6 cellular contexts compared by ENCODE assay signal in the genomic region with DNA sequence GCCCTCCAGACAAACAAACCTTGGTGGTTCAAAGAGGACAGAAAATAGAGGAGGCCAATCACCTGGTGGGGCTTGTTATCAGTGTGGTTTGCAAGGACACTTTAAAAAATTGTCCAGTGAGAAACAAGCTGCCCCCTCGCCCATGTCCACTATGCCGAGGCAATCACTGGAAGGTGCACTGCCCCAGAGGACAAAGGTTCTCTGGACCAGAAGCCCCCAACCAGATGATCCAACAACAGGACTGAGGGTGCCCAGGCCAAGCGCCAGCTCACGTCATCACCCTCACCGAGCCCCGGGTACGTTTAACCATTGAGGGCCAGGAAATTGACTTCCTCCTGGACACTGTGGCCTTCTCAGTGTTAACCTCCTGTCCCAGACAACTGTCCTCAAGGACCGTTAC. TPM values are rescaled to one million over a fixed set of nuclear protein-coding genes. Genes with fewer than 3 reads are reported as not detected.
DNase-seq lines count a peak whose midpoint lies in the region; ATAC-seq, FAIRE-seq and TF ChIP-seq lines count a peak whose summit lies in the region.
"Not testable (repeated sequence)": the region's sequence is repeated elsewhere in the genome, so short reads cannot be mapped to it uniquely, and the experiment has no call there.

No MANE protein-coding gene starts in this region.

- H3K4me3 ChIP-seq in Caco-2 (ENCODE audit: low read depth, low read length); body of pancreas; right lobe of liver; pancreas; gastrocnemius medialis: not testable (repeated sequence)

- H3K27ac ChIP-seq in body of pancreas = peak overlapping the region; percentile 32 to 81 (median 60)
- H3K27ac ChIP-seq in right lobe of liver = peak overlapping the region in 2 of 3 donors; percentile 86
- H3K27ac ChIP-seq in pancreas = peak overlapping the region in 3 of 4 donors; percentile 1 to 39 (median 5)
- H3K27ac ChIP-seq in gastrocnemius medialis = peak overlapping the region; percentile 10 to 78 (median 68)

- H3K27ac Mint-ChIP-seq in Caco-2 (ENCODE audit: unreplicated experiment) = peak overlapping the region; percentile 76

- not testable (repeated sequence) for H3K27me3 Mint-ChIP-seq in Caco-2 (ENCODE audit: insufficient read depth, unreplicated experiment)

- not testable (repeated sequence) for H3K27me3 ChIP-seq in Caco-2 (replicated peaks; ENCODE audit: control insufficient read depth, insufficient read depth, low read length); body of pancreas; right lobe of liver; pancreas; gastrocnemius medialis

- POLR2A ChIA-PET in Caco-2 (lab: Charles Lee) = not testable (repeated sequence)

- TF ChIP-seq POLR2A in body of pancreas (IDR thresholded peaks at IDR 0.05) = peak in 1 of 3 donors; percentile 4
- not testable (repeated sequence) for TF ChIP-seq POLR2A in right lobe of liver (IDR thresholded peaks at IDR 0.05); gastrocnemius medialis (IDR thresholded peaks at IDR 0.05)

- H3K36me3 Mint-ChIP-seq in Caco-2 (ENCODE audit: insufficient read depth, unreplicated experiment) = peaks cover 41% of the 10 kb centered on the region

- H3K9me3 ChIP-seq in Caco-2, body of pancreas, right lobe of liver, pancreas, gastrocnemius medialis: not testable (repeated sequence)

- WGBS in body of pancreas, 2 donors = 56 to 61% methylated on average over 3 to 8 of the region's 8 CpGs
- WGBS in right lobe of liver (ENCODE audit: insufficient coverage, low coverage, low lambda C conversion rate, missing lambda C conversion rate) = 15% methylated on average over 6 of the region's 8 CpGs
- WGBS in pancreas, 2 donors = 39 to 47% methylated on average over 8 of the region's 8 CpGs

- peaks cover 47% of the 10 kb centered on the region for H3K4me1 ChIP-seq in Caco-2
- H3K4me1 ChIP-seq in body of pancreas = peaks cover 98% of the 10 kb centered on the region
- H3K4me1 ChIP-seq in right lobe of liver = peaks cover 0 to 77% (median 38%) of the 10 kb centered on the region in 4 donors
- peaks cover 33 to 70% (median 63%) of the 10 kb centered on the region in 3 donors for H3K4me1 ChIP-seq in pancreas
- H3K4me1 ChIP-seq in gastrocnemius medialis = peaks cover 48 to 52% of the 10 kb centered on the region in 2 donors

- DNase-seq in Caco-2, pancreas, gastrocnemius medialis: not testable (repeated sequence)
- DNase-seq in body of pancreas (peak in 2 of 4 donors; percentile 29 to 31), left lobe of liver (ENCODE audit: low spot score) (peak; percentile 72), right lobe of liver (peak; percentile 54 to 74 (median 65))

- H3K4me3 Mint-ChIP-seq in Caco-2 (ENCODE audit: unreplicated experiment) = not testable (repeated sequence)

- FAIRE-seq in pancreas (lab: Jason Lieb, UNC) = not testable (repeated sequence)

- not testable (repeated sequence) for ATAC-seq in body of pancreas, left lobe of liver, right lobe of liver, pancreas, gastrocnemius medialis

- in situ Hi-C loops in gastrocnemius medialis (cut with MboI; ENCODE audit: low sequenced_read_pairs in 4 of 4) = not testable (repeated sequence)

- H3K36me3 ChIP-seq in Caco-2 (ENCODE audit: control insufficient read depth, insufficient read depth, low read length); body of pancreas (replicated peaks in 1 of 2; ENCODE audit: insufficient read depth in 1 of 2, low read depth in 2 of 2); right lobe of liver; gastrocnemius medialis: not testable (repeated sequence)
- H3K36me3 ChIP-seq in pancreas = peaks cover 0 to 18% (median 18%) of the 10 kb centered on the region in 3 donors

- not testable (repeated sequence) for TF ChIP-seq CTCF in Caco-2 (IDR thresholded peaks at IDR 0.05; ENCODE audit: insufficient read depth in 1 of 2, low read depth in 1 of 2, low read length in 1 of 2, severe bottlenecking in 1 of 2, unreplicated experiment in 1 of 2); body of pancreas (IDR thresholded peaks at IDR 0.05); right lobe of liver (IDR thresholded peaks at IDR 0.05); pancreas (IDR thresholded peaks at IDR 0.05); gastrocnemius medialis (IDR thresholded peaks at IDR 0.05 in 4 of 5, conservative IDR thresholded peaks at IDR 0.05 in 1 of 5)

- H3K4me1 Mint-ChIP-seq in Caco-2 (ENCODE audit: low read depth, unreplicated experiment) = peaks cover 26% of the 10 kb centered on the region

- BruUV-seq in Caco-2 (replicated peaks; lab: Mats Ljungman, UMichigan) = not testable (repeated sequence)

- CTCF ChIA-PET in Caco-2 (lab: Charles Lee) = not testable (repeated sequence)

- intact Hi-C loops in Caco-2 (cut with micrococcal nuclease; ENCODE audit: unreplicated experiment) = loop anchor here (2.0 kb wide), 1 partner anchor 295 kb away; a partner anchor contains a TSS
- intact Hi-C loops in body of pancreas (cut with DNase I); right lobe of liver (cut with DNase I); pancreas (cut with DNase I); gastrocnemius medialis (cut with DNase I; ENCODE audit: low total_unique reads): not testable (repeated sequence)

- not testable (repeated sequence) for H3K9me3 Mint-ChIP-seq in Caco-2 (ENCODE audit: unreplicated experiment)

RNA-seq across cellular contexts. Expression of a gene that starts 17.7 kb away (rescaled TPM):
- total RNA-seq in Caco-2 (2022) = 103 and 116 TPM in 2 replicates
- total RNA-seq in body of pancreas = 100 to 1,000 TPM; 183 to 268 TPM
- 128 TPM for total RNA-seq in left lobe of liver
- 100 to 1,000 TPM in 4 of 6 experiments, 10 to 100 TPM in 2; 60.7 to 146 (median 123) TPM for total RNA-seq in right lobe of liver
- 100 to 1,000 TPM; 338 to 763 (median 498) TPM for total RNA-seq in pancreas
- polyA plus RNA-seq in pancreas = 10 to 100 TPM; 54.5 to 59.6 TPM
- total RNA-seq in gastrocnemius medialis = 10 to 100 TPM; 46.8 to 63.9 (median 51.0) TPM

Comparison
In these comparisons a context has a peak if more than half of its experiments do, and no peak if none do; other contexts are left out.
1. H3K27ac ChIP-seq: peak in every context shown above with its lines; median percentile 86 in right lobe of liver; 68 in gastrocnemius medialis; 60 in body of pancreas; 5 in pancreas.